20 cellular contexts compared by ENCODE assay signal in genomic region chr2:238172439-238172838, GRCh38. TPM values are rescaled to one million over a fixed set of nuclear protein-coding genes. Genes with fewer than 3 reads are reported as not detected.
"Had no signal": no experiment of that assay in that cellular context is flagged by ENCODE, and none has a peak within 500 bp of the region (broad histone marks: within the 10 kb centered on the region; RNA-seq: fewer than 3 reads in every experiment).

No MANE protein-coding gene starts in this region.

- H3K4me3 ChIP-seq: esophagus squamous epithelium, mucosa of descending colon, SK-N-MC had no signal

- H3K4me3 Mint-ChIP-seq: activated B cell treated with CpG ODN at 0.5 μM for 24 hours; activated CD4-positive, alpha-beta T cell treated with anti-CD3 and anti-CD28 coated beads, Interleukin-2, amount 10 ng/mL, durations not matched to agents 7 days and 5 days; activated CD8-positive, alpha-beta memory T cell treated with anti-CD3 and anti-CD28 coated beads, Interleukin-2, amount 10 ng/mL, durations not matched to agents 7 days and 5 days had no signal

- H3K27me3 Mint-ChIP-seq: activated B cell treated with CpG ODN at 0.5 μM for 24 hours; activated CD4-positive, alpha-beta T cell treated with anti-CD3 and anti-CD28 coated beads, Interleukin-2, amount 10 ng/mL, durations not matched to agents 7 days and 5 days; activated CD8-positive, alpha-beta memory T cell treated with anti-CD3 and anti-CD28 coated beads, Interleukin-2, amount 10 ng/mL, durations not matched to agents 7 days and 5 days; naive thymus-derived CD8-positive, alpha-beta T cell; T-cell had no signal

- H3K27me3 ChIP-seq: esophagus squamous epithelium had no signal

- H3K9me3 ChIP-seq: esophagus squamous epithelium, mucosa of descending colon had no signal

- H3K9me3 Mint-ChIP-seq: activated B cell treated with CpG ODN at 0.5 μM for 24 hours; activated CD4-positive, alpha-beta T cell treated with anti-CD3 and anti-CD28 coated beads, Interleukin-2, amount 10 ng/mL, durations not matched to agents 7 days and 5 days; naive thymus-derived CD8-positive, alpha-beta T cell; T-cell had no signal

- ATAC-seq: activated CD8-positive, alpha-beta memory T cell treated with anti-CD3 and anti-CD28 coated beads, Interleukin-2, amount 10 ng/mL, durations not matched to agents 7 days and 5 days; left cardiac atrium; mucosa of descending colon; naive thymus-derived CD8-positive, alpha-beta T cell had no signal

- H3K4me1 Mint-ChIP-seq: activated B cell treated with CpG ODN at 0.5 μM for 24 hours; activated CD8-positive, alpha-beta memory T cell treated with anti-CD3 and anti-CD28 coated beads, Interleukin-2, amount 10 ng/mL, durations not matched to agents 7 days and 5 days had no signal

- H3K27ac Mint-ChIP-seq: activated B cell treated with CpG ODN at 0.5 μM for 24 hours; activated CD8-positive, alpha-beta memory T cell treated with anti-CD3 and anti-CD28 coated beads, Interleukin-2, amount 10 ng/mL, durations not matched to agents 7 days and 5 days had no signal

- DNase-seq: activated B cell treated with CpG ODN at 0.5 μM for 24 hours; activated CD4-positive, alpha-beta T cell treated with anti-CD3 and anti-CD28 coated beads, Interleukin-2, amount 10 ng/mL, durations not matched to agents 7 days and 5 days; activated CD8-positive, alpha-beta memory T cell treated with anti-CD3 and anti-CD28 coated beads, Interleukin-2, amount 10 ng/mL, durations not matched to agents 7 days and 5 days; activated T-cell treated with anti-CD3 and anti-CD28 coated beads, Interleukin-2, amount 50 U/mL, for 48 hours; amygdala; esophagus squamous epithelium; foreskin fibroblast; glutamatergic neuron; left cardiac atrium; mucosa of descending colon; naive thymus-derived CD8-positive, alpha-beta T cell; stimulated activated CD4-positive, alpha-beta T cell treated with anti-CD3 and anti-CD28 coated beads, Interleukin-12 subunit alpha, Interleukin-12 subunit beta, amount 100 ng/mL, for 4 hours; stimulated activated naive CD4-positive, alpha-beta T cell treated with Interleukin-2 at 50 U/mL for 16 hours; T-cell; trophoblast cell had no signal

- FAIRE-seq: TTC549 had no signal

RNA-seq across cellular contexts. Expression of gene ERFE, which starts 13.7 kb away (rescaled TPM):
- total RNA-seq: activated B cell treated with CpG ODN at 0.5 μM for 24 hours; activated CD4-positive, alpha-beta T cell treated with anti-CD3 and anti-CD28 coated beads, Interleukin-2, amount 10 ng/mL, durations not matched to agents 7 days and 5 days; activated CD8-positive, alpha-beta memory T cell treated with anti-CD3 and anti-CD28 coated beads, Interleukin-2, amount 10 ng/mL, durations not matched to agents 7 days and 5 days; lung microvascular endothelial cell; naive thymus-derived CD8-positive, alpha-beta T cell; T-cell had no signal
- polyA plus RNA-seq: naive thymus-derived CD8-positive, alpha-beta T cell had no signal

RNA-seq across cellular contexts. Expression of gene KLHL30, which starts 34.0 kb away (rescaled TPM):
- total RNA-seq: activated B cell treated with CpG ODN at 0.5 μM for 24 hours; activated CD4-positive, alpha-beta T cell treated with anti-CD3 and anti-CD28 coated beads, Interleukin-2, amount 10 ng/mL, durations not matched to agents 7 days and 5 days; activated CD8-positive, alpha-beta memory T cell treated with anti-CD3 and anti-CD28 coated beads, Interleukin-2, amount 10 ng/mL, durations not matched to agents 7 days and 5 days; cerebellum; dermis microvascular lymphatic vessel endothelial cell; lung microvascular endothelial cell; naive thymus-derived CD8-positive, alpha-beta T cell; T-cell had no signal
- polyA plus RNA-seq: naive thymus-derived CD8-positive, alpha-beta T cell had no signal
